Comparison of ENCODE assay signal across 9 cellular contexts in the genomic region with DNA sequence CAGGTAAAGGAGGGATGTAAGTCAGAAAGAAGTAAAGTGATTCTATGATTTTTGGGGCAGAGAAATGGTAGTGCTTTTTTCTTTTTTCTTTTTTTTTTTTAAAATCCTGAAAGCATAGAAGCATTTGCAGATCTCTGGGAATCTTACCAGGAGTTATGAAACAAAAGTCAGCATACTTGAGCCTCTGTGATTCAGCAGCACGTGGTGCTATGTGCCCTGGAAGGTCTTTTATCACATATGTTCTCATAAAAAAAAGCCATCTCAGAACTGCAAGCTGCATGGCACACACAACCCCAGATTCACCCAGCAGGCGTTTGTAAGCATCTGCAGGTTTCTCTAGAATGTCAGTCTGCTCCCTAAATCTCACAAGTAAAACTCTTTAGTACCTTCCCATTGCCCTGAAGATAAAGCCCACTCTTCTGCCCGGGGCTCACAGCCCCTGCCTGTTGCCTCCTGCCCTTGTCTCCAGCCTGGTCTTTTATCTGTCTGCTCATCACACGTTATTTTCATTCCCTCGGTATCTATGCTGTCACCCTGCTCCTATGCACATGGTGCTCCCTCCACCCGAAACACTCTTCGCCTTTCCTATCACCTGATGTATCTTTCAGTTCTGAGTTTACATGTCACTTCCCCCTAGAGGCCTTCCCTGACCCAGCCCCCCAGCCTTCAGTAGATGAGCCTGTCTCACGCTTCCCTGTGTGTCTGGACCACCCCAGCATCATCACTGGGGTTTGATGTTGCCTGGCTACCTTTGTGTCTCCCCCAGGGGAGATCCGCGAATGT.
DNase-seq lines count a peak whose midpoint lies in the region; ATAC-seq, FAIRE-seq and TF ChIP-seq lines count a peak whose summit lies in the region.
"Had no signal": no experiment of that assay in that cellular context is flagged by ENCODE, and none has a peak within 500 bp of the region (broad histone marks: within the 10 kb centered on the region; RNA-seq: fewer than 3 reads in every experiment).

No MANE protein-coding gene starts in this region.

- peaks cover 15% of the 10 kb centered on the region for H3K27me3 Mint-ChIP-seq in T-helper 2 cell treated with Interferon-gamma antibody and Interleukin-4, amounts not matched to agents 5 μg/mL and 100 μg/mL, for 36 hours (ENCODE audit: low read depth)

- H3K4me3 ChIP-seq in HepG2 (replicated peaks in 1 of 3; ENCODE audit: insufficient read depth in 1 of 3, low read depth in 2 of 3, low read length in 3 of 3): no peak overlapping the region
- no peak overlapping the region for H3K4me3 ChIP-seq in OCI-LY7 (ENCODE audit: low read depth, low read length, poor library complexity, severe bottlenecking)

- no peaks in the 10 kb centered on the region for H3K9me3 Mint-ChIP-seq in T-helper 2 cell treated with Interferon-gamma antibody and Interleukin-4, amounts not matched to agents 5 μg/mL and 100 μg/mL, for 36 hours

- BruUV-seq in HepG2 (replicated peaks; lab: Mats Ljungman, UMichigan) (no TSS peak), OCI-LY7 (replicated peaks; lab: Mats Ljungman, UMichigan) (no TSS peak)

- peaks cover 24% of the 10 kb centered on the region for H3K4me1 Mint-ChIP-seq in T-helper 2 cell treated with Interferon-gamma antibody and Interleukin-4, amounts not matched to agents 5 μg/mL and 100 μg/mL, for 36 hours (ENCODE audit: low read depth)

- H2AFZ ChIP-seq in HepG2 (ENCODE audit: low read length): no peak overlapping the region
- no peak overlapping the region for H2AFZ ChIP-seq in OCI-LY7 (ENCODE audit: low read length)

- no peaks in the 10 kb centered on the region for H3K9me2 ChIP-seq in OCI-LY7 (ENCODE audit: insufficient read depth, low read length)

- H3K36me3 Mint-ChIP-seq in T-helper 2 cell treated with Interferon-gamma antibody and Interleukin-4, amounts not matched to agents 5 μg/mL and 100 μg/mL, for 36 hours (ENCODE audit: low read depth): no peaks in the 10 kb centered on the region

- POLR2A ChIA-PET in HepG2 (lab: Yijun Ruan, JAX) (no interaction called here), OCI-LY7 (lab: Charles Lee) (no interaction called here)

- no peaks in the 10 kb centered on the region for H3K9me3 ChIP-seq in HepG2 (ENCODE audit: low read length)
- H3K9me3 ChIP-seq in OCI-LY7 (ENCODE audit: low read length): no peaks in the 10 kb centered on the region

- no peak for TF ChIP-seq EP300 in HepG2 (IDR thresholded peaks at IDR 0.05; ENCODE audit: low read depth in 2 of 2, low read length in 2 of 2)
- no peak for TF ChIP-seq EP300 in HepG2 (CRISPR knock-in tag; IDR thresholded peaks at IDR 0.05; ENCODE audit: borderline replicate concordance)

- no peak overlapping the region for H3K4me2 ChIP-seq in HepG2 (ENCODE audit: low read depth, low read length)
- H3K4me2 ChIP-seq in OCI-LY7 (ENCODE audit: low read length): no peak overlapping the region

- H3K9ac ChIP-seq in HepG2 (ENCODE audit: insufficient read depth, low read depth, low read length): no peak overlapping the region

- H3K79me2 ChIP-seq in HepG2 (ENCODE audit: insufficient read depth, low read length) (no peaks in the 10 kb centered on the region), OCI-LY7 (ENCODE audit: insufficient read depth, low read depth, low read length) (no peaks in the 10 kb centered on the region)

- ATAC-seq in GM18508 (IDR thresholded peaks at IDR 0.05; ENCODE audit: insufficient read depth, unreplicated experiment) (peak; percentile 72), HG02642 (IDR thresholded peaks at IDR 0.05; ENCODE audit: poor library complexity, unreplicated experiment) (peak; percentile 92), HepG2 (no peak)

- H4K20me1 ChIP-seq in HepG2 (ENCODE audit: insufficient read depth, low read length) (no peaks in the 10 kb centered on the region), OCI-LY7 (ENCODE audit: insufficient read depth, low read length) (no peaks in the 10 kb centered on the region)

- CTCF ChIA-PET in HepG2 (lab: Yijun Ruan, JAX; ENCODE audit: low intra/inter-chr PET ratio, low total read pairs) (no interaction called here), OCI-LY7 (lab: Charles Lee; ENCODE audit: unreplicated experiment) (no interaction called here)

- peak overlapping the region; percentile 23 for H3K27ac Mint-ChIP-seq in T-helper 2 cell treated with Interferon-gamma antibody and Interleukin-4, amounts not matched to agents 5 μg/mL and 100 μg/mL, for 36 hours

- TF ChIP-seq RAD21 in HepG2 (CRISPR knock-in tag; IDR thresholded peaks at IDR 0.05): no peak

- H3K4me1 ChIP-seq in HepG2 (ENCODE audit: insufficient read depth, low read length) (no peaks in the 10 kb centered on the region), OCI-LY7 (ENCODE audit: insufficient read depth, low read length, poor library complexity, severe bottlenecking) (no peaks in the 10 kb centered on the region)

- no peak for FAIRE-seq in HepG2 (lab: Jason Lieb, UNC)

- in situ Hi-C loops in HepG2 (cut with HindIII; ENCODE audit: extremely low pct_ligation_motif_present, low pct_unique_long_range_greater_than_20kb): no loop called here

- H3K27ac ChIP-seq in HepG2 (ENCODE audit: extremely low read length, insufficient read depth, low read length) (no peak overlapping the region), OCI-LY7 (ENCODE audit: low read depth, low read length, poor library complexity, severe bottlenecking) (no peak overlapping the region)
- H3K27ac ChIP-seq: epithelial cell of prostate had no signal

- intact Hi-C loops in HepG2 (cut with micrococcal nuclease; ENCODE audit: unreplicated experiment): no loop called here
- intact Hi-C loops in OCI-LY7 (cut with micrococcal nuclease; ENCODE audit: unreplicated experiment): no loop called here

- no peak overlapping the region for H3K4me3 Mint-ChIP-seq in T-helper 2 cell treated with Interferon-gamma antibody and Interleukin-4, amounts not matched to agents 5 μg/mL and 100 μg/mL, for 36 hours

- H3K27me3 ChIP-seq in HepG2 (ENCODE audit: control insufficient read depth in 1 of 2, insufficient read depth in 2 of 2, low read length in 2 of 2): no peaks in the 10 kb centered on the region

- DNase-seq in T-helper 2 cell treated with Interferon-gamma antibody and Interleukin-4, amounts not matched to agents 5 μg/mL and 100 μg/mL, for 36 hours (ENCODE audit: low spot score): no peak
- DNase-seq in occipital lobe (lab: John Stamatoyannopoulos, UW): peak; percentile 11
- no peak for DNase-seq in HepG2 (ENCODE audit: low spot score)
- no peak for DNase-seq in SKM-1 (lab: John Stamatoyannopoulos, UW; ENCODE audit: unreplicated experiment)
- DNase-seq in OCI-LY7 (ENCODE audit: low spot score): no peak
- no peak for DNase-seq in GF-D8 (lab: John Stamatoyannopoulos, UW)

- TF ChIP-seq CTCF in HepG2 (CRISPR knock-in tag; IDR thresholded peaks at IDR 0.05) (no peak), OCI-LY7 (conservative IDR thresholded peaks at IDR 0.05; ENCODE audit: low read length) (no peak)

- no peaks in the 10 kb centered on the region for H3K36me3 ChIP-seq in HepG2 (replicated peaks in 1 of 2; ENCODE audit: control insufficient read depth in 1 of 2, insufficient read depth in 2 of 2, low read length in 2 of 2)
- H3K36me3 ChIP-seq in OCI-LY7 (ENCODE audit: insufficient read depth, low read length): no peaks in the 10 kb centered on the region

- no peak for TF ChIP-seq POLR2A in HepG2 (IDR thresholded peaks at IDR 0.05; ENCODE audit: insufficient read depth in 1 of 2, low read depth in 2 of 2, low read length in 2 of 2)

- 61% methylated on average over 10 of the region's 10 CpGs for WGBS in HepG2 (ENCODE audit: low lambda C conversion rate)

TF ChIP-seq in HepG2, 621 proteins besides CTCF, POLR2A, EP300 and RAD21 (continues in another document):
- TF ChIP-seq ZNF891 (CRISPR knock-in tag; IDR thresholded peaks at IDR 0.05) (no peak), MAFF (IDR thresholded peaks at IDR 0.05; ENCODE audit: low read depth, low read length) (no peak), CHD2 (IDR thresholded peaks at IDR 0.05; ENCODE audit: low read depth, low read length) (no peak), PTBP1 (IDR thresholded peaks at IDR 0.05; ENCODE audit: low read depth, low read length, poor library complexity, severe bottlenecking) (no peak), ZMYM4 (CRISPR knock-in tag; IDR thresholded peaks at IDR 0.05) (no peak), ZNF468 (CRISPR knock-in tag; IDR thresholded peaks at IDR 0.05) (no peak), HDAC6 (IDR thresholded peaks at IDR 0.05; ENCODE audit: low read depth, low read length) (no peak), HNF4G (IDR thresholded peaks at IDR 0.05; ENCODE audit: borderline replicate concordance, low read depth, low read length) (no peak), HNF4G (CRISPR knock-in tag; IDR thresholded peaks at IDR 0.05; ENCODE audit: borderline replicate concordance, low read depth) (no peak), JUN (CRISPR knock-in tag; IDR thresholded peaks at IDR 0.05) (no peak)
- TF ChIP-seq, protein P1, sequence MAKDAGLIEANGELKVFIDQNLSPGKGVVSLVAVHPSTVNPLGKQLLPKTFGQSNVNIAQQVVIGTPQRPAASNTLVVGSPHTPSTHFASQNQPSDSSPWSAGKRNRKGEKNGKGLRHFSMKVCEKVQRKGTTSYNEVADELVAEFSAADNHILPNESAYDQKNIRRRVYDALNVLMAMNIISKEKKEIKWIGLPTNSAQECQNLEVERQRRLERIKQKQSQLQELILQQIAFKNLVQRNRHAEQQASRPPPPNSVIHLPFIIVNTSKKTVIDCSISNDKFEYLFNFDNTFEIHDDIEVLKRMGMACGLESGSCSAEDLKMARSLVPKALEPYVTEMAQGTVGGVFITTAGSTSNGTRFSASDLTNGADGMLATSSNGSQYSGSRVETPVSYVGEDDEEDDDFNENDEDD (CRISPR knock-in tag; IDR thresholded peaks at IDR 0.05; ENCODE audit: borderline replicate concordance): no peak
